8 cellular contexts compared by ENCODE assay signal in the genomic region with DNA sequence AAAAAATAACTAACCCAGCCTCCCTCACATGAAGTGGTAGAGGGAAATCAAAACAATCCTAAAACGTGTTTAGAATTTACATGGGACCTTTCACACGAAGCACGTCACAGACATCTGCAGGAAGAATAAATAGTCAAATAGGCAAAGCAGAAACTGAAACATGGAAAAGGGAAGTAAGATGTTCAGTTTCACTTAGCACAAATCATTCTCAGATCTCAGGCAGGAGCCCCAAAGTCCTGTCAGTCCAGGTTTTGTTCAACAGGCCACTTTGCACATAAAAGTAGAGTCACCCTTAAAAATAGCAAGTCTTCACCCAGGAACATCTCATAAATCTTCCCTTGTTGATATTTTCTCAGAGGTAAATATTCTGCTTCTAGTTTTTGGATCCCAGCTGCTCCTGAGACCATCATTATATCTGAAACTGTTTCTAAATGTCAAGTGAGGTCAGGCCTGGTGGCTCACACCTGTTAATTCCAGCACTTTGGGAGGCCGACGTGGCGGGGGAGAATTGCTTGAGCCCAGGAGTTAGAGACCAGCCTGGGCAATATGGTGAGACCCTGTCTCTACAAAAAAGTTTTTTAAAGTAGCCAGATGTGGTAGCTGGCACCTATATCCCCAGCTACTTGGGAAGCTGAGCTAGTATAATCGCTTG. TPM values are rescaled to one million over a fixed set of nuclear protein-coding genes. Genes with fewer than 3 reads are reported as not detected.
A peak's percentile ranks its signal among the peaks of the same experiment; 100 is the strongest.
DNase-seq lines count a peak whose midpoint lies in the region; ATAC-seq, FAIRE-seq and TF ChIP-seq lines count a peak whose summit lies in the region.

No MANE protein-coding gene starts in this region.

- H3K36me3 ChIP-seq in suprapubic skin: no peaks in the 10 kb centered on the region

- no peak for TF ChIP-seq EP300 in suprapubic skin (IDR thresholded peaks at IDR 0.05)

- ATAC-seq in GM21515 (IDR thresholded peaks at IDR 0.05; ENCODE audit: unreplicated experiment): peak; percentile 40

- TF ChIP-seq POLR2A in GM12891 (IDR thresholded peaks at IDR 0.05; ENCODE audit: low read depth, low read length): 0 out of 2 replicates have a peak, but pooled peaks have one; percentile 44
- no peak for TF ChIP-seq POLR2A in suprapubic skin (IDR thresholded peaks at IDR 0.05)

- no peak for DNase-seq in GM12891 (ENCODE audit: insufficient read length, low spot score)
- peak; percentile 62 to 65 for DNase-seq in Kasumi-1 (lab: John Stamatoyannopoulos, UW)
- peak; percentile 74 for DNase-seq in germinal center (ENCODE audit: low spot score)
- no peak for DNase-seq in dedifferentiated amniotic fluid mesenchymal stem cell (ENCODE audit: extremely low spot score)
- no peak for DNase-seq in cortex of kidney (lab: John Stamatoyannopoulos, UW)
- DNase-seq in NCI-H510A (lab: John Stamatoyannopoulos, UW): no peak
- no peak for DNase-seq in suprapubic skin (ENCODE audit: low spot score in 2 of 2)

- 85% methylated on average over 7 of the region's 7 CpGs for WGBS in suprapubic skin

- H3K9me3 ChIP-seq in suprapubic skin: no peaks in the 10 kb centered on the region

- no peaks in the 10 kb centered on the region for H3K27me3 ChIP-seq in suprapubic skin

- H3K4me3 ChIP-seq in suprapubic skin: no peak overlapping the region

- peaks cover 21% of the 10 kb centered on the region for H3K4me1 ChIP-seq in suprapubic skin

- H3K27ac ChIP-seq in suprapubic skin: no peak overlapping the region

- TF ChIP-seq CTCF in suprapubic skin (IDR thresholded peaks at IDR 0.05): no peak

- peak; percentile 77 for FAIRE-seq in GM12891 (lab: Jason Lieb, UNC)

TF ChIP-seq in GM12891, 5 proteins besides CTCF, POLR2A, EP300 and RAD21:
- TF ChIP-seq POU2F2 (IDR thresholded peaks at IDR 0.05; ENCODE audit: low read depth, low read length) (peak; percentile 60), POLR2AphosphoS5 (IDR thresholded peaks at IDR 0.05; ENCODE audit: low read depth, low read length) (peak; percentile 53; the same call in 1 of the 2 replicates), PAX5 (IDR thresholded peaks at IDR 0.05; ENCODE audit: insufficient read depth, low read length, severe bottlenecking) (no peak), SPI1 (IDR thresholded peaks at IDR 0.05; ENCODE audit: low read depth, low read length) (peak; percentile 31; the same call in 1 of the 2 replicates), TAF1 (IDR thresholded peaks at IDR 0.05; ENCODE audit: low read depth, low read length) (peak; percentile 58; the same call in 1 of the 2 replicates)

RNA-seq across cellular contexts. Expression of a gene that starts 1.9 kb away (rescaled TPM):
- polyA plus RNA-seq in GM12891 (2012; ENCODE audit: low read depth, missing spikeins): 29.4 TPM
- 10 to 100 TPM; 41.8 to 70.2 (median 48.4) TPM for total RNA-seq in suprapubic skin

RNA-seq across cellular contexts. Expression of a gene that starts 14.9 kb away (rescaled TPM):
- 34.1 TPM for polyA plus RNA-seq in GM12891 (2012; ENCODE audit: low read depth, missing spikeins)
- total RNA-seq in suprapubic skin: 10 to 100 TPM; 46.6 to 53.3 (median 49.9) TPM

RNA-seq across cellular contexts. Expression of a gene that starts 56.3 kb away (rescaled TPM):
- polyA plus RNA-seq in GM12891 (2012; ENCODE audit: low read depth, missing spikeins): 19.6 TPM
- total RNA-seq in suprapubic skin: 10 to 100 TPM; 19.2 to 69.3 (median 28.3) TPM

Comparison
In these comparisons a context has a peak if more than half of its experiments do, and no peak if none do; other contexts are left out.
1. DNase-seq: peak in Kasumi-1 (2 of 2) and germinal center (single experiment); none in GM12891 (single experiment), dedifferentiated amniotic fluid mesenchymal stem cell (single experiment), cortex of kidney (single experiment), NCI-H510A (single experiment) and suprapubic skin (0 of 2).